Comparison of ENCODE assay signal across 25 cellular contexts in genomic region chr17:27855454-27855853, GRCh38. TPM values are rescaled to one million over a fixed set of nuclear protein-coding genes. Genes with fewer than 3 reads are reported as not detected.
DNase-seq lines count a peak whose midpoint lies in the region; ATAC-seq and TF ChIP-seq lines count a peak whose summit lies in the region.
"Had no signal": no experiment of that assay in that cellular context is flagged by ENCODE, and none has a peak within 500 bp of the region (broad histone marks: within the 10 kb centered on the region; RNA-seq: fewer than 3 reads in every experiment).

No MANE protein-coding gene starts in this region.

- peak overlapping the region; percentile 59 for H3K27ac Mint-ChIP-seq in activated CD8-positive, alpha-beta T cell treated with anti-CD3 and anti-CD28 coated beads for 36 hours
- H3K27ac Mint-ChIP-seq in activated CD8-positive, alpha-beta T cell treated with anti-CD3 and anti-CD28 coated beads, Interleukin-2, amount 10 ng/mL, durations not matched to agents 7 days and 5 days, result no peak overlapping the region
- H3K27ac Mint-ChIP-seq in activated naive CD8-positive, alpha-beta T cell treated with anti-CD3 and anti-CD28 coated beads, Interleukin-2, amount 10 ng/mL, durations not matched to agents 7 days and 5 days, result peak overlapping the region; percentile 32
- H3K27ac Mint-ChIP-seq in endodermal cell, result no peak overlapping the region
- H3K27ac Mint-ChIP-seq: CD14-positive monocyte; CD4-positive, alpha-beta T cell; CD8-positive, alpha-beta memory T cell; GM23338; HFFc6 had no signal

- H2AFZ ChIP-seq in neuronal stem cell (ENCODE audit: low read length), result no peak overlapping the region
- H2AFZ ChIP-seq: GM23338 had no signal

- DNase-seq in activated CD8-positive, alpha-beta T cell treated with anti-CD3 and anti-CD28 coated beads for 36 hours, result no peak
- no peak for DNase-seq in activated CD8-positive, alpha-beta T cell treated with anti-CD3 and anti-CD28 coated beads, Interleukin-2, amount 10 ng/mL, durations not matched to agents 7 days and 5 days
- DNase-seq in activated naive CD8-positive, alpha-beta T cell treated with anti-CD3 and anti-CD28 coated beads, Interleukin-2, amount 10 ng/mL, durations not matched to agents 7 days and 5 days, result no peak
- DNase-seq in endodermal cell, result peak; percentile 13
- DNase-seq in neuronal stem cell (ENCODE audit: low spot score), result no peak
- DNase-seq in HT-29 (ENCODE audit: low spot score), result no peak
- DNase-seq in NK-92 treated with Interleukin-12 subunit alpha and Interleukin-12 subunit beta, amount 100 ng/mL, for 24 hours (lab: John Stamatoyannopoulos, UW), result no peak
- DNase-seq in NCI-H526 (lab: John Stamatoyannopoulos, UW), result no peak
- DNase-seq: 8988T; ACHN; AML-193; BE2C; CD4-positive, alpha-beta T cell; CD8-positive, alpha-beta memory T cell; DMS 273 treated with DMSO at 0.1 percent for 48 hours; DMS79; EL; GDM1; HFFc6 had no signal

- no peak overlapping the region for H3K27ac ChIP-seq in endodermal cell (ENCODE audit: low read depth, low read length)
- no peak overlapping the region for H3K27ac ChIP-seq in neuronal stem cell (replicated peaks; ENCODE audit: low read length)
- H3K27ac ChIP-seq: A549; BLaER1 treated with 17β-estradiol and CSF1 and Interleukin-3, amounts not matched to agents 10 nM and 100 nM had no signal

- H3K36me3 Mint-ChIP-seq in activated CD8-positive, alpha-beta T cell treated with anti-CD3 and anti-CD28 coated beads for 36 hours (ENCODE audit: low read depth), result no peaks in the 10 kb centered on the region
- H3K36me3 Mint-ChIP-seq in activated CD8-positive, alpha-beta T cell treated with anti-CD3 and anti-CD28 coated beads, Interleukin-2, amount 10 ng/mL, durations not matched to agents 7 days and 5 days (ENCODE audit: low read depth), result no peaks in the 10 kb centered on the region
- peaks cover 2% of the 10 kb centered on the region for H3K36me3 Mint-ChIP-seq in activated naive CD8-positive, alpha-beta T cell treated with anti-CD3 and anti-CD28 coated beads, Interleukin-2, amount 10 ng/mL, durations not matched to agents 7 days and 5 days
- no peaks in the 10 kb centered on the region for H3K36me3 Mint-ChIP-seq in endodermal cell (ENCODE audit: low read depth)
- H3K36me3 Mint-ChIP-seq: CD14-positive monocyte; CD8-positive, alpha-beta memory T cell had no signal

- H2BK12ac ChIP-seq in neuronal stem cell (ENCODE audit: low read length), result peak overlapping the region; percentile 46

- peaks cover 25% of the 10 kb centered on the region for H3K4me1 Mint-ChIP-seq in activated CD8-positive, alpha-beta T cell treated with anti-CD3 and anti-CD28 coated beads for 36 hours (ENCODE audit: low read depth)
- peaks cover 11% of the 10 kb centered on the region for H3K4me1 Mint-ChIP-seq in activated CD8-positive, alpha-beta T cell treated with anti-CD3 and anti-CD28 coated beads, Interleukin-2, amount 10 ng/mL, durations not matched to agents 7 days and 5 days (ENCODE audit: low read depth)
- peaks cover 14% of the 10 kb centered on the region for H3K4me1 Mint-ChIP-seq in activated naive CD8-positive, alpha-beta T cell treated with anti-CD3 and anti-CD28 coated beads, Interleukin-2, amount 10 ng/mL, durations not matched to agents 7 days and 5 days
- peaks cover 8% of the 10 kb centered on the region for H3K4me1 Mint-ChIP-seq in endodermal cell
- H3K4me1 Mint-ChIP-seq: CD8-positive, alpha-beta memory T cell had no signal

- CTCF ChIA-PET in activated CD8-positive, alpha-beta T cell treated with anti-CD3 and anti-CD28 coated beads for 36 hours (lab: Charles Lee), result interaction anchor here (0.8 to 6.5 kb wide), 3 partner anchors 9 to 49 kb away, joined by 3 to 47 read pairs (median 4); no protein-coding TSS in a partner anchor
- CTCF ChIA-PET in activated CD8-positive, alpha-beta T cell treated with anti-CD3 and anti-CD28 coated beads, Interleukin-2, amount 10 ng/mL, durations not matched to agents 7 days and 5 days (lab: Charles Lee), result interaction anchor here (1.0 to 5.8 kb wide), 3 partner anchors 19 to 50 kb away, joined by 5 to 22 read pairs (median 5); partner anchors contain the start of gene LYRM9

- H3K4me3 Mint-ChIP-seq in activated CD8-positive, alpha-beta T cell treated with anti-CD3 and anti-CD28 coated beads for 36 hours, result no peak overlapping the region
- H3K4me3 Mint-ChIP-seq in activated CD8-positive, alpha-beta T cell treated with anti-CD3 and anti-CD28 coated beads, Interleukin-2, amount 10 ng/mL, durations not matched to agents 7 days and 5 days, result no peak overlapping the region
- H3K4me3 Mint-ChIP-seq in activated naive CD8-positive, alpha-beta T cell treated with anti-CD3 and anti-CD28 coated beads, Interleukin-2, amount 10 ng/mL, durations not matched to agents 7 days and 5 days, result no peak overlapping the region
- no peak overlapping the region for H3K4me3 Mint-ChIP-seq in endodermal cell
- H3K4me3 Mint-ChIP-seq: CD14-positive monocyte; CD4-positive, alpha-beta T cell; CD8-positive, alpha-beta memory T cell; GM23338; HFFc6 had no signal

- WGBS in endodermal cell (ENCODE audit: insufficient coverage in 1 of 2, insufficient read length in 1 of 2), 2 experiments, result 93 to 98% methylated on average over 2 to 3 of the region's 3 CpGs
- no CpG with 5 or more reads among the region's 3 CpGs for WGBS in neuronal stem cell (ENCODE audit: extremely low coverage in 2 of 2, insufficient read length in 2 of 2, insufficient replicate concordance in 1 of 2), 2 donors

- H3K14ac ChIP-seq in neuronal stem cell (ENCODE audit: low read length), result no peak overlapping the region

- H3K4me3 ChIP-seq in endodermal cell (ENCODE audit: low read length) (no peak overlapping the region), neuronal stem cell (ENCODE audit: low read length in 2 of 2) (peak overlapping the region in 1 of 2 donors; percentile 32)
- H3K4me3 ChIP-seq: A549; BLaER1 treated with 17β-estradiol and CSF1 and Interleukin-3, amounts not matched to agents 10 nM and 100 nM; GM12878; GM23338; HAP-1 had no signal

- H3K23ac ChIP-seq in neuronal stem cell (ENCODE audit: low read depth, low read length, poor library complexity), result no peak overlapping the region

- H3K27me3 ChIP-seq in endodermal cell (ENCODE audit: control insufficient read depth, insufficient read depth, low read length, poor library complexity, severe bottlenecking) (no peaks in the 10 kb centered on the region), neuronal stem cell (ENCODE audit: control insufficient read depth in 3 of 3, insufficient read depth in 3 of 3, low read depth in 1 of 3, low read length in 3 of 3) (peaks cover 0 to 7% (median 0%) of the 10 kb centered on the region in 3 experiments)
- H3K27me3 ChIP-seq: BE2C; BLaER1 treated with 17β-estradiol and CSF1 and Interleukin-3, amounts not matched to agents 10 nM and 100 nM had no signal

- POLR2A ChIA-PET in activated CD8-positive, alpha-beta T cell treated with anti-CD3 and anti-CD28 coated beads for 36 hours (lab: Charles Lee), result interaction anchor here (2.1 kb wide), 1 partner anchor 46 kb away, joined by 5 read pairs; no protein-coding TSS in a partner anchor
- POLR2A ChIA-PET in activated CD8-positive, alpha-beta T cell treated with anti-CD3 and anti-CD28 coated beads, Interleukin-2, amount 10 ng/mL, durations not matched to agents 7 days and 5 days (lab: Charles Lee), result no interaction called here
- POLR2A ChIA-PET in activated naive CD8-positive, alpha-beta T cell treated with anti-CD3 and anti-CD28 coated beads, Interleukin-2, amount 10 ng/mL, durations not matched to agents 7 days and 5 days (lab: Charles Lee), result interaction anchor here (1.3 to 1.5 kb wide), 2 partner anchors 9 to 47 kb away, joined by 3 to 5 read pairs; no protein-coding TSS in a partner anchor

- no peaks in the 10 kb centered on the region for H3K79me1 ChIP-seq in neuronal stem cell (ENCODE audit: low read depth, low read length)

- intact Hi-C loops in activated CD8-positive, alpha-beta T cell treated with anti-CD3 and anti-CD28 coated beads for 36 hours (cut with micrococcal nuclease), result no loop called here

- H3K18ac ChIP-seq in neuronal stem cell (ENCODE audit: low read length), result no peak overlapping the region

- H2BK5ac ChIP-seq in neuronal stem cell (ENCODE audit: low read length), result no peak overlapping the region

- H3K9ac ChIP-seq in endodermal cell (ENCODE audit: extremely low read depth, low read length, poor library complexity, severe bottlenecking) (no peak overlapping the region), neuronal stem cell (ENCODE audit: low read depth, low read length, poor library complexity) (no peak overlapping the region)
- H3K9ac ChIP-seq: BLaER1 treated with 17β-estradiol and CSF1 and Interleukin-3, amounts not matched to agents 10 nM and 100 nM had no signal

- H3K9me3 ChIP-seq in endodermal cell (ENCODE audit: control insufficient read depth, low read length), result no peaks in the 10 kb centered on the region
- no peaks in the 10 kb centered on the region for H3K9me3 ChIP-seq in neuronal stem cell (replicated peaks in 1 of 2; ENCODE audit: control insufficient read depth in 2 of 2, insufficient read depth in 1 of 2, low read depth in 1 of 2, low read length in 2 of 2)
- H3K9me3 ChIP-seq: A549, BE2C, HAP-1 had no signal

- no peak overlapping the region for H4K91ac ChIP-seq in neuronal stem cell (ENCODE audit: low read depth, low read length, poor library complexity)

- no peak overlapping the region for H3K4ac ChIP-seq in neuronal stem cell (ENCODE audit: low read length)

- H2BK120ac ChIP-seq in neuronal stem cell (ENCODE audit: low read depth, low read length), result no peak overlapping the region

- no peaks in the 10 kb centered on the region for H3K36me3 ChIP-seq in endodermal cell (ENCODE audit: control insufficient read depth, insufficient read depth, low read length)
- no peaks in the 10 kb centered on the region for H3K36me3 ChIP-seq in neuronal stem cell (replicated peaks in 1 of 2; ENCODE audit: control insufficient read depth in 2 of 2, insufficient read depth in 2 of 2, low read length in 2 of 2)
- H3K36me3 ChIP-seq: BE2C; BLaER1 treated with 17β-estradiol and CSF1 and Interleukin-3, amounts not matched to agents 10 nM and 100 nM; HAP-1 had no signal

- H3K9me3 Mint-ChIP-seq in activated CD8-positive, alpha-beta T cell treated with anti-CD3 and anti-CD28 coated beads for 36 hours, result peaks cover 1% of the 10 kb centered on the region
- no peaks in the 10 kb centered on the region for H3K9me3 Mint-ChIP-seq in activated CD8-positive, alpha-beta T cell treated with anti-CD3 and anti-CD28 coated beads, Interleukin-2, amount 10 ng/mL, durations not matched to agents 7 days and 5 days (ENCODE audit: insufficient read depth)
- H3K9me3 Mint-ChIP-seq in activated naive CD8-positive, alpha-beta T cell treated with anti-CD3 and anti-CD28 coated beads, Interleukin-2, amount 10 ng/mL, durations not matched to agents 7 days and 5 days, result no peaks in the 10 kb centered on the region
- H3K9me3 Mint-ChIP-seq in endodermal cell, result no peaks in the 10 kb centered on the region
- H3K9me3 Mint-ChIP-seq: CD4-positive, alpha-beta T cell; CD8-positive, alpha-beta memory T cell; GM23338; HFFc6 had no signal

- H3K4me2 ChIP-seq in neuronal stem cell (ENCODE audit: insufficient read depth, low read length, poor library complexity, severe bottlenecking), result no peak overlapping the region
- H3K4me2 ChIP-seq: A549; BLaER1 treated with 17β-estradiol and CSF1 and Interleukin-3, amounts not matched to agents 10 nM and 100 nM; GM23338 had no signal

- H2AK5ac ChIP-seq in neuronal stem cell (ENCODE audit: low read depth, low read length), result peak overlapping the region; percentile 93

- no peak overlapping the region for H2BK15ac ChIP-seq in neuronal stem cell (ENCODE audit: low read length)

- H3K4me1 ChIP-seq in endodermal cell (ENCODE audit: control insufficient read depth, insufficient read depth, low read length), result no peaks in the 10 kb centered on the region
- peaks cover 0 to 2% of the 10 kb centered on the region in 2 donors for H3K4me1 ChIP-seq in neuronal stem cell (ENCODE audit: control insufficient read depth in 2 of 2, insufficient read depth in 1 of 2, low read depth in 1 of 2, low read length in 2 of 2)
- H3K4me1 ChIP-seq: A549; BE2C; BLaER1 treated with 17β-estradiol and CSF1 and Interleukin-3, amounts not matched to agents 10 nM and 100 nM; HAP-1 had no signal

- H4K8ac ChIP-seq in neuronal stem cell (ENCODE audit: low read depth, low read length), result no peak overlapping the region

- H3K27me3 Mint-ChIP-seq in activated CD8-positive, alpha-beta T cell treated with anti-CD3 and anti-CD28 coated beads for 36 hours, result peaks cover 11% of the 10 kb centered on the region
- peaks cover 14% of the 10 kb centered on the region for H3K27me3 Mint-ChIP-seq in activated CD8-positive, alpha-beta T cell treated with anti-CD3 and anti-CD28 coated beads, Interleukin-2, amount 10 ng/mL, durations not matched to agents 7 days and 5 days (ENCODE audit: low read depth)
- peaks cover 4% of the 10 kb centered on the region for H3K27me3 Mint-ChIP-seq in activated naive CD8-positive, alpha-beta T cell treated with anti-CD3 and anti-CD28 coated beads, Interleukin-2, amount 10 ng/mL, durations not matched to agents 7 days and 5 days
- H3K27me3 Mint-ChIP-seq in endodermal cell (ENCODE audit: insufficient read depth), result peaks cover 9% of the 10 kb centered on the region
- H3K27me3 Mint-ChIP-seq: CD4-positive, alpha-beta T cell had no signal

- no peak for ATAC-seq in activated CD8-positive, alpha-beta T cell treated with anti-CD3 and anti-CD28 coated beads for 36 hours
- no peak for ATAC-seq in activated CD8-positive, alpha-beta T cell treated with anti-CD3 and anti-CD28 coated beads, Interleukin-2, amount 10 ng/mL, durations not matched to agents 7 days and 5 days
- ATAC-seq in activated naive CD8-positive, alpha-beta T cell treated with anti-CD3 and anti-CD28 coated beads, Interleukin-2, amount 10 ng/mL, durations not matched to agents 7 days and 5 days (ENCODE audit: low read depth), result no peak
- ATAC-seq: A549, GM12878, GM23338 had no signal

- no peak for TF ChIP-seq CTCF in activated CD8-positive, alpha-beta T cell treated with anti-CD3 and anti-CD28 coated beads for 36 hours (IDR thresholded peaks at IDR 0.05)
- TF ChIP-seq CTCF in endodermal cell (conservative IDR thresholded peaks at IDR 0.05), result no peak

RNA-seq across cellular contexts. Expression of gene LYRM9, which starts 37.7 kb away (rescaled TPM):
- total RNA-seq in activated CD8-positive, alpha-beta T cell treated with anti-CD3 and anti-CD28 coated beads for 36 hours, result 1 to 10 TPM; 3.1 to 3.5 TPM
- 1 to 10 TPM; 1.6 to 3.6 TPM for total RNA-seq in activated CD8-positive, alpha-beta T cell treated with anti-CD3 and anti-CD28 coated beads, Interleukin-2, amount 10 ng/mL, durations not matched to agents 7 days and 5 days
- total RNA-seq in activated naive CD8-positive, alpha-beta T cell treated with anti-CD3 and anti-CD28 coated beads, Interleukin-2, amount 10 ng/mL, durations not matched to agents 7 days and 5 days, result 1 to 10 TPM; 8.0 to 8.3 TPM
- total RNA-seq in endodermal cell, result 1 to 10 TPM; 5.8 to 8.3 TPM
- polyA plus RNA-seq in endodermal cell (2013, experiment 1 of 2), result 8.6 TPM
- polyA plus RNA-seq in endodermal cell (2013, experiment 2 of 2), result 6.6 TPM
- 12.5 TPM for polyA plus RNA-seq in neuronal stem cell (2013, experiment 1 of 2)
- polyA plus RNA-seq in neuronal stem cell (2013, experiment 2 of 2), result 11.8 TPM
- total RNA-seq in HT-29 (2014; rRNA removed; shearing (Covaris generic)), result 0.64 and 2.2 TPM in 2 replicates

RNA-seq across cellular contexts. Expression of gene NOS2, which starts 55.1 kb away (rescaled TPM):
- not detected for total RNA-seq in activated CD8-positive, alpha-beta T cell treated with anti-CD3 and anti-CD28 coated beads for 36 hours
- total RNA-seq in activated CD8-positive, alpha-beta T cell treated with anti-CD3 and anti-CD28 coated beads, Interleukin-2, amount 10 ng/mL, durations not matched to agents 7 days and 5 days, result not detected
- total RNA-seq in activated naive CD8-positive, alpha-beta T cell treated with anti-CD3 and anti-CD28 coated beads, Interleukin-2, amount 10 ng/mL, durations not matched to agents 7 days and 5 days, result under 1 TPM; 0.09 to 0.30 TPM
- under 1 TPM; 0.26 to 0.62 TPM for total RNA-seq in endodermal cell
- polyA plus RNA-seq in endodermal cell (2013, experiment 1 of 2), result 9.1 TPM
- 6.7 TPM for polyA plus RNA-seq in endodermal cell (2013, experiment 2 of 2)
- polyA plus RNA-seq in neuronal stem cell (2013, experiment 1 of 2), result 2.5 TPM
- polyA plus RNA-seq in neuronal stem cell (2013, experiment 2 of 2), result 2.5 TPM
- not detected in 2 replicates for total RNA-seq in HT-29 (2014; rRNA removed; shearing (Covaris generic))
- total RNA-seq: HFFc6 had no signal
- polyA plus RNA-seq: CD14-positive monocyte; CD8-positive, alpha-beta memory T cell had no signal

Comparison
In these comparisons a context has a peak if more than half of its experiments do, and no peak if none do; other contexts are left out.
1. H3K27ac Mint-ChIP-seq: peak in activated CD8-positive, alpha-beta T cell treated with anti-CD3 and anti-CD28 coated beads for 36 hours (single experiment) and activated naive CD8-positive, alpha-beta T cell treated with anti-CD3 and anti-CD28 coated beads, Interleukin-2, amount 10 ng/mL, durations not matched to agents 7 days and 5 days (single experiment); none in activated CD8-positive, alpha-beta T cell treated with anti-CD3 and anti-CD28 coated beads, Interleukin-2, amount 10 ng/mL, durations not matched to agents 7 days and 5 days (single experiment) and endodermal cell (single experiment).